Comparison of ENCODE assay signal across 8 cellular contexts in genomic region chr2:37671013-37671815, GRCh38.
DNase-seq lines count a peak whose midpoint lies in the region; ATAC-seq lines count a peak whose summit lies in the region.

Gene CDC42EP3, minus strand, starts transcription at chr2:37671642. Its CDS starts 25,055 bp downstream, at chr2:37646587.

- H3K4me3 ChIP-seq in duodenal mucosa (ENCODE audit: low read depth in 1 of 2, low read length in 2 of 2), result peak within 1 kb of the TSS; percentile 75 to 83

- H3K9me3 ChIP-seq in duodenal mucosa (ENCODE audit: control insufficient read depth in 1 of 2, low read length in 2 of 2), result no peaks in the 10 kb centered on the region

- H3K36me3 Mint-ChIP-seq in memory B cell, result no peaks in the 10 kb centered on the region

- peaks cover 40% of the 10 kb centered on the region for H3K4me1 Mint-ChIP-seq in memory B cell

- H3K4me1 ChIP-seq in duodenal mucosa (ENCODE audit: control insufficient read depth in 1 of 2, insufficient read depth in 2 of 2, low read length in 2 of 2), result peaks cover 4 to 16% of the 10 kb centered on the region in 2 donors

- H3K27me3 Mint-ChIP-seq in memory B cell, result no peaks in the 10 kb centered on the region

- H3K27me3 ChIP-seq in duodenal mucosa (ENCODE audit: control insufficient read depth in 1 of 2, insufficient read depth in 2 of 2, low read length in 2 of 2), result peaks cover 3 to 14% of the 10 kb centered on the region in 2 donors

- no peaks in the 10 kb centered on the region for H3K9me3 Mint-ChIP-seq in memory B cell

- peak; percentile 39 for DNase-seq in NCI-H2029 (lab: John Stamatoyannopoulos, UW)
- no peak for DNase-seq in NCI-H2029 treated with DMSO at 0.1 percent for 48 hours (lab: John Stamatoyannopoulos, UW)
- peak; percentile 76 for DNase-seq in NCI-H2227 (lab: John Stamatoyannopoulos, UW; ENCODE audit: unreplicated experiment)
- DNase-seq in activated CD4-positive, alpha-beta T cell treated with anti-CD3 and anti-CD28 coated beads, Interleukin-2, amount 50 U/mL, for 24 hours (ENCODE audit: low read depth in 1 of 2, low spot score in 1 of 2), result peak; percentile 39 to 46
- DNase-seq in memory B cell (ENCODE audit: low spot score in 2 of 2), result peak; percentile 45 to 56
- peak; percentile 28 to 61 for DNase-seq in stimulated activated CD8-positive, alpha-beta memory T cell treated with anti-CD3 and anti-CD28 coated beads, Interleukin-2, amount 100 ng/mL, for 1 hour (ENCODE audit: low read depth in 2 of 2)

- H3K9ac ChIP-seq in duodenal mucosa (ENCODE audit: low read depth in 1 of 2, low read length in 2 of 2), result peak within 1 kb of the TSS; percentile 71 to 73

- peak within 1 kb of the TSS; percentile 84 for H3K27ac ChIP-seq in duodenal mucosa (ENCODE audit: low read depth, low read length)

- H3K27ac Mint-ChIP-seq in memory B cell, result peak within 1 kb of the TSS; percentile 93

- H3K4me3 Mint-ChIP-seq in memory B cell, result peak within 1 kb of the TSS; percentile 92

- H3K36me3 ChIP-seq in duodenal mucosa (ENCODE audit: control insufficient read depth in 1 of 2, insufficient read depth in 2 of 2, low read length in 2 of 2), result no peaks in the 10 kb centered on the region

- ATAC-seq in HG02870 (IDR thresholded peaks at IDR 0.05; ENCODE audit: unreplicated experiment) (peak; percentile 40), memory B cell (ENCODE audit: low read depth) (peak; percentile 60)
